13 cellular contexts compared by ENCODE assay signal in genomic region chr13:50358715-50359367, GRCh38.
DNase-seq lines count a peak whose midpoint lies in the region; ATAC-seq and TF ChIP-seq lines count a peak whose summit lies in the region.
"Had no signal": no experiment of that assay in that cellular context is flagged by ENCODE, and none has a peak within 500 bp of the region (broad histone marks: within the 10 kb centered on the region; RNA-seq: fewer than 3 reads in every experiment).

No MANE protein-coding gene starts in this region.

- peak overlapping the region; percentile 93 for H3K27ac Mint-ChIP-seq in chondrocyte (ENCODE audit: unreplicated experiment)
- H3K27ac Mint-ChIP-seq in activated CD4-positive, alpha-beta memory T cell treated with anti-CD3 and anti-CD28 coated beads, Interleukin-2, amount 10 ng/mL, durations not matched to agents 7 days and 5 days, result no peak overlapping the region
- H3K27ac Mint-ChIP-seq: activated T-helper 1 cell treated with anti-CD3 and anti-CD28 coated beads, Interleukin-12 subunit alpha, Interleukin-12 subunit beta, Interleukin-2, Interleukin-4 antibody, amounts not matched to agents 30 ng/mL and 10 ng/mL and 1 ng/mL, durations not matched to agents 14 hours and 24 hours and 36 hours had no signal

- H3K4me1 Mint-ChIP-seq in chondrocyte (ENCODE audit: low read depth), result peaks cover 39% of the 10 kb centered on the region
- peaks cover 29% of the 10 kb centered on the region for H3K4me1 Mint-ChIP-seq in activated CD4-positive, alpha-beta memory T cell treated with anti-CD3 and anti-CD28 coated beads, Interleukin-2, amount 10 ng/mL, durations not matched to agents 7 days and 5 days

- H3K4me3 Mint-ChIP-seq in chondrocyte (ENCODE audit: unreplicated experiment), result no peak overlapping the region
- H3K4me3 Mint-ChIP-seq in activated CD4-positive, alpha-beta memory T cell treated with anti-CD3 and anti-CD28 coated beads, Interleukin-2, amount 10 ng/mL, durations not matched to agents 7 days and 5 days, result no peak overlapping the region
- H3K4me3 Mint-ChIP-seq: activated T-helper 1 cell treated with anti-CD3 and anti-CD28 coated beads, Interleukin-12 subunit alpha, Interleukin-12 subunit beta, Interleukin-2, Interleukin-4 antibody, amounts not matched to agents 30 ng/mL and 10 ng/mL and 1 ng/mL, durations not matched to agents 14 hours and 24 hours and 36 hours had no signal

- no peaks in the 10 kb centered on the region for H3K36me3 Mint-ChIP-seq in chondrocyte (ENCODE audit: low read depth)
- no peaks in the 10 kb centered on the region for H3K36me3 Mint-ChIP-seq in activated CD4-positive, alpha-beta memory T cell treated with anti-CD3 and anti-CD28 coated beads, Interleukin-2, amount 10 ng/mL, durations not matched to agents 7 days and 5 days (ENCODE audit: low read depth)

- DNase-seq in CD1c-positive myeloid dendritic cell (ENCODE audit: extremely low spot score) (peak; percentile 19), MV-4-11 (lab: John Stamatoyannopoulos, UW) (peak; percentile 50), chondrocyte (ENCODE audit: low spot score) (no peak), sciatic nerve (ENCODE audit: low spot score) (no peak), NCI-H1417 treated with DMSO at 0.1 percent for 48 hours (lab: John Stamatoyannopoulos, UW) (no peak)
- no peak for DNase-seq in activated CD4-positive, CD25-positive, alpha-beta regulatory T cell treated with anti-CD3 and anti-CD28 coated beads, Interleukin-2, amount 50 U/mL, for 72 hours
- DNase-seq in activated CD4-positive, alpha-beta memory T cell treated with anti-CD3 and anti-CD28 coated beads, Interleukin-2, amount 10 ng/mL, durations not matched to agents 7 days and 5 days, result no peak
- DNase-seq: BE2C, left ventricle myocardium superior, NCI-H1092, T-helper 2 cell had no signal

- CTCF ChIA-PET in activated CD4-positive, alpha-beta memory T cell treated with anti-CD3 and anti-CD28 coated beads, Interleukin-2, amount 10 ng/mL, durations not matched to agents 7 days and 5 days (lab: Charles Lee), result no interaction called here

- TF ChIP-seq CTCF in chondrocyte (IDR thresholded peaks at IDR 0.05), result no peak

- intact Hi-C loops in sciatic nerve (cut with DNase I), result no loop called here

- ATAC-seq in sciatic nerve, result peak; percentile 6
- no peak for ATAC-seq in HG03139 (IDR thresholded peaks at IDR 0.05; ENCODE audit: unreplicated experiment)

- no peaks in the 10 kb centered on the region for H3K9me3 Mint-ChIP-seq in chondrocyte (ENCODE audit: low read depth)
- H3K9me3 Mint-ChIP-seq in activated CD4-positive, alpha-beta memory T cell treated with anti-CD3 and anti-CD28 coated beads, Interleukin-2, amount 10 ng/mL, durations not matched to agents 7 days and 5 days, result no peaks in the 10 kb centered on the region
- H3K9me3 Mint-ChIP-seq: activated T-helper 1 cell treated with anti-CD3 and anti-CD28 coated beads, Interleukin-12 subunit alpha, Interleukin-12 subunit beta, Interleukin-2, Interleukin-4 antibody, amounts not matched to agents 30 ng/mL and 10 ng/mL and 1 ng/mL, durations not matched to agents 14 hours and 24 hours and 36 hours had no signal

- POLR2A ChIA-PET in activated CD4-positive, alpha-beta memory T cell treated with anti-CD3 and anti-CD28 coated beads, Interleukin-2, amount 10 ng/mL, durations not matched to agents 7 days and 5 days (lab: Charles Lee), result no interaction called here

- H3K27me3 Mint-ChIP-seq in chondrocyte (ENCODE audit: low read depth), result no peaks in the 10 kb centered on the region
- peaks cover 35% of the 10 kb centered on the region for H3K27me3 Mint-ChIP-seq in activated CD4-positive, alpha-beta memory T cell treated with anti-CD3 and anti-CD28 coated beads, Interleukin-2, amount 10 ng/mL, durations not matched to agents 7 days and 5 days

Comparison
In these comparisons a context has a peak if more than half of its experiments do, and no peak if none do; other contexts are left out.
1. DNase-seq: peak in CD1c-positive myeloid dendritic cell (single experiment) and MV-4-11 (single experiment); none in chondrocyte (single experiment), sciatic nerve (single experiment), activated CD4-positive, CD25-positive, alpha-beta regulatory T cell treated with anti-CD3 and anti-CD28 coated beads, Interleukin-2, amount 50 U/mL, for 72 hours (single experiment), activated CD4-positive, alpha-beta memory T cell treated with anti-CD3 and anti-CD28 coated beads, Interleukin-2, amount 10 ng/mL, durations not matched to agents 7 days and 5 days (single experiment) and NCI-H1417 treated with DMSO at 0.1 percent for 48 hours (single experiment).